ENCODE assay signal across 1 cellular context in genomic region chr1:90579212-90579802, GRCh38.
TF ChIP-seq lines count a peak whose summit lies in the region.

No MANE protein-coding gene starts in this region.

TF ChIP-seq in GM12878, 131 proteins besides CTCF, POLR2A, EP300 and RAD21 (continued from another document):
- TF ChIP-seq, protein P1, sequence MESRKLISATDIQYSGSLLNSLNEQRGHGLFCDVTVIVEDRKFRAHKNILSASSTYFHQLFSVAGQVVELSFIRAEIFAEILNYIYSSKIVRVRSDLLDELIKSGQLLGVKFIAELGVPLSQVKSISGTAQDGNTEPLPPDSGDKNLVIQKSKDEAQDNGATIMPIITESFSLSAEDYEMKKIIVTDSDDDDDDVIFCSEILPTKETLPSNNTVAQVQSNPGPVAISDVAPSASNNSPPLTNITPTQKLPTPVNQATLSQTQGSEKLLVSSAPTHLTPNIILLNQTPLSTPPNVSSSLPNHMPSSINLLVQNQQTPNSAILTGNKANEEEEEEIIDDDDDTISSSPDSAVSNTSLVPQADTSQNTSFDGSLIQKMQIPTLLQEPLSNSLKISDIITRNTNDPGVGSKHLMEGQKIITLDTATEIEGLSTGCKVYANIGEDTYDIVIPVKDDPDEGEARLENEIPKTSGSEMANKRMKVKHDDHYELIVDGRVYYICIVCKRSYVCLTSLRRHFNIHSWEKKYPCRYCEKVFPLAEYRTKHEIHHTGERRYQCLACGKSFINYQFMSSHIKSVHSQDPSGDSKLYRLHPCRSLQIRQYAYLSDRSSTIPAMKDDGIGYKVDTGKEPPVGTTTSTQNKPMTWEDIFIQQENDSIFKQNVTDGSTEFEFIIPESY (IDR thresholded peaks at IDR 0.05): no peak
- TF ChIP-seq PAX5 (IDR thresholded peaks at IDR 0.05; ENCODE audit: borderline replicate concordance, low read depth, low read length) (no peak), CREM (IDR thresholded peaks at IDR 0.05; ENCODE audit: low read depth) (no peak), SMC3 (IDR thresholded peaks at IDR 0.05; ENCODE audit: borderline replicate concordance, low read length) (peak; percentile 60; the same call in 1 of the 2 replicates), ZNF217 (IDR thresholded peaks at IDR 0.05) (no peak), MEF2B (IDR thresholded peaks at IDR 0.05; ENCODE audit: partially characterized antibody, poor library complexity, severe bottlenecking) (peak; percentile 72), BHLHE40 (IDR thresholded peaks at IDR 0.05; ENCODE audit: borderline replicate concordance in 1 of 2, low read depth in 2 of 2, low read length in 1 of 2) (no peak)
